In the genomic region with DNA sequence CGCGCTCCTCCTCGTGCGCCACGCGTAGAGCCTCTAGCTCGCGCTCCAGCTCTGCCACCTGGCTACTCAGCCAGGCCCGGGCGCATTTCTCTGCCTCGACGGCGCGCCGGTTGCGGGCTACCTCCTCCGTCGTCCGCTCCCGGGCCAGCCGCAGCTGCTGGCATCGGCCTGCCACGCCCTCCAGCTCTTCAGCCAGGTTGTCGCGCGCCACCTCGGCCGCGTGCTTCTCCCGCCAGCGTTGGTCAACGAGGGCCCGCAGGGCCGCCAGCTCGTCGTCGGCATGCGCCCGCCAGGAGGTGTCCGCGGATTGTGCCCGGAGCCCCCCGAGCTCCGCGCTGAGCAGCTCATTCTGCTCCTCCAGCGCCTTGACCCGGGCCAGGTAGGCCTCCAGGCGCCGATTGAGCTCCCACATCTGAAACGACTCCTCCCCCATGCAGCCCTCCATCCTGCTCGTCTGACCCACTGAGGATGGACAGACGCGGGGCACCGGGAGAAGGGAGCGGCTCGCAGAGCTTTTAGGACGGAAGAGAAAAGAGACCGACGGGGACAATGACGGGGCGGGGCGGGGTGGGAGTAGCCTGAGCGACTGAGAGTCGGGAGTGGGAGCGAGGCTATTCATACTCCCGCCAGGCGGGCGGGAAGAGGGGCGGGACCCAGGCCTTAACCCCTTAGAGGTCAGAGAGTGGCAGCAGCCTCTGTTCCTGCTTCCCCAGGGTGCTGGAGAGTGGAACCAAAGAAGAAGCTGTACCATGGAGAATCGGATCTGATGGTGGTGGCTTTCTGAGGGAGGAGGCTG, we compare ENCODE assay signal across 1 cellular context.
TF ChIP-seq lines count a peak whose summit lies in the region.

A gene with protein sequence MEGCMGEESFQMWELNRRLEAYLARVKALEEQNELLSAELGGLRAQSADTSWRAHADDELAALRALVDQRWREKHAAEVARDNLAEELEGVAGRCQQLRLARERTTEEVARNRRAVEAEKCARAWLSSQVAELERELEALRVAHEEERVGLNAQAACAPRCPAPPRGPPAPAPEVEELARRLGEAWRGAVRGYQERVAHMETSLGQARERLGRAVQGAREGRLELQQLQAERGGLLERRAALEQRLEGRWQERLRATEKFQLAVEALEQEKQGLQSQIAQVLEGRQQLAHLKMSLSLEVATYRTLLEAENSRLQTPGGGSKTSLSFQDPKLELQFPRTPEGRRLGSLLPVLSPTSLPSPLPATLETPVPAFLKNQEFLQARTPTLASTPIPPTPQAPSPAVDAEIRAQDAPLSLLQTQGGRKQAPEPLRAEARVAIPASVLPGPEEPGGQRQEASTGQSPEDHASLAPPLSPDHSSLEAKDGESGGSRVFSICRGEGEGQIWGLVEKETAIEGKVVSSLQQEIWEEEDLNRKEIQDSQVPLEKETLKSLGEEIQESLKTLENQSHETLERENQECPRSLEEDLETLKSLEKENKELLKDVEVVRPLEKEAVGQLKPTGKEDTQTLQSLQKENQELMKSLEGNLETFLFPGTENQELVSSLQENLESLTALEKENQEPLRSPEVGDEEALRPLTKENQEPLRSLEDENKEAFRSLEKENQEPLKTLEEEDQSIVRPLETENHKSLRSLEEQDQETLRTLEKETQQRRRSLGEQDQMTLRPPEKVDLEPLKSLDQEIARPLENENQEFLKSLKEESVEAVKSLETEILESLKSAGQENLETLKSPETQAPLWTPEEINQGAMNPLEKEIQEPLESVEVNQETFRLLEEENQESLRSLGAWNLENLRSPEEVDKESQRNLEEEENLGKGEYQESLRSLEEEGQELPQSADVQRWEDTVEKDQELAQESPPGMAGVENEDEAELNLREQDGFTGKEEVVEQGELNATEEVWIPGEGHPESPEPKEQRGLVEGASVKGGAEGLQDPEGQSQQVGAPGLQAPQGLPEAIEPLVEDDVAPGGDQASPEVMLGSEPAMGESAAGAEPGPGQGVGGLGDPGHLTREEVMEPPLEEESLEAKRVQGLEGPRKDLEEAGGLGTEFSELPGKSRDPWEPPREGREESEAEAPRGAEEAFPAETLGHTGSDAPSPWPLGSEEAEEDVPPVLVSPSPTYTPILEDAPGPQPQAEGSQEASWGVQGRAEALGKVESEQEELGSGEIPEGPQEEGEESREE (N-terminal part only) (minus strand): TSS at position 588 of the 796 bp plus-strand sequence. CDS start 143 bp downstream, at position 445.

TF ChIP-seq in WTC11, 78 proteins besides CTCF, POLR2A, EP300 and RAD21 (continued from another document and continues in another):
- TF ChIP-seq, protein P1, sequence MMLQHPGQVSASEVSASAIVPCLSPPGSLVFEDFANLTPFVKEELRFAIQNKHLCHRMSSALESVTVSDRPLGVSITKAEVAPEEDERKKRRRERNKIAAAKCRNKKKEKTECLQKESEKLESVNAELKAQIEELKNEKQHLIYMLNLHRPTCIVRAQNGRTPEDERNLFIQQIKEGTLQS (CRISPR knock-in tag; conservative IDR thresholded peaks at IDR 0.05): peak; percentile 73
- TF ChIP-seq, protein P2, sequence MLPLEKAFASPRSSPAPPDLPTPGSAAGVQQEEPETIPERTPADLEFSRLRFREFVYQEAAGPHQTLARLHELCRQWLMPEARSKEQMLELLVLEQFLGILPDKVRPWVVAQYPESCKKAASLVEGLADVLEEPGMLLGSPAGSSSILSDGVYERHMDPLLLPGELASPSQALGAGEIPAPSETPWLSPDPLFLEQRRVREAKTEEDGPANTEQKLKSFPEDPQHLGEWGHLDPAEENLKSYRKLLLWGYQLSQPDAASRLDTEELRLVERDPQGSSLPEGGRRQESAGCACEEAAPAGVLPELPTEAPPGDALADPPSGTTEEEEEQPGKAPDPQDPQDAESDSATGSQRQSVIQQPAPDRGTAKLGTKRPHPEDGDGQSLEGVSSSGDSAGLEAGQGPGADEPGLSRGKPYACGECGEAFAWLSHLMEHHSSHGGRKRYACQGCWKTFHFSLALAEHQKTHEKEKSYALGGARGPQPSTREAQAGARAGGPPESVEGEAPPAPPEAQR (CRISPR knock-in tag; IDR thresholded peaks at IDR 0.05): no peak
- no peak for TF ChIP-seq RORB (CRISPR knock-in tag; IDR thresholded peaks at IDR 0.05)
- TF ChIP-seq NFE2L1 (CRISPR knock-in tag; IDR thresholded peaks at IDR 0.05): peak; percentile 88
- peak; percentile 77; the same call in 1 of the 2 replicates for TF ChIP-seq NR2C2 (CRISPR knock-in tag; IDR thresholded peaks at IDR 0.05)
- no peak for TF ChIP-seq ZNF121 (CRISPR knock-in tag; IDR thresholded peaks at IDR 0.05)
- 0 out of 2 replicates have a peak, but pooled peaks have one; percentile 6 for TF ChIP-seq PRRX2 (CRISPR knock-in tag; IDR thresholded peaks at IDR 0.05)
- TF ChIP-seq ZNF263 (CRISPR knock-in tag; IDR thresholded peaks at IDR 0.05; ENCODE audit: low read depth): no peak
- 0 out of 2 replicates have a peak, but pooled peaks have one; percentile 74 for TF ChIP-seq JUN (CRISPR knock-in tag; IDR thresholded peaks at IDR 0.05)
- TF ChIP-seq TEAD4 (CRISPR knock-in tag; IDR thresholded peaks at IDR 0.05): peak; percentile 77; the same call in 1 of the 2 replicates
- TF ChIP-seq, protein P3, sequence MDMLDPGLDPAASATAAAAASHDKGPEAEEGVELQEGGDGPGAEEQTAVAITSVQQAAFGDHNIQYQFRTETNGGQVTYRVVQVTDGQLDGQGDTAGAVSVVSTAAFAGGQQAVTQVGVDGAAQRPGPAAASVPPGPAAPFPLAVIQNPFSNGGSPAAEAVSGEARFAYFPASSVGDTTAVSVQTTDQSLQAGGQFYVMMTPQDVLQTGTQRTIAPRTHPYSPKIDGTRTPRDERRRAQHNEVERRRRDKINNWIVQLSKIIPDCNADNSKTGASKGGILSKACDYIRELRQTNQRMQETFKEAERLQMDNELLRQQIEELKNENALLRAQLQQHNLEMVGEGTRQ (CRISPR knock-in tag; IDR thresholded peaks at IDR 0.05): no peak; the same call in 1 of the 2 replicates
- no peak; the same call in 1 of the 2 replicates for TF ChIP-seq ZNF317 (CRISPR knock-in tag; IDR thresholded peaks at IDR 0.05; ENCODE audit: borderline replicate concordance, low read depth)
- TF ChIP-seq TCF7 (CRISPR knock-in tag; IDR thresholded peaks at IDR 0.05; ENCODE audit: low read depth): peak; percentile 84
- peak; percentile 83 for TF ChIP-seq ZNF219 (CRISPR knock-in tag; IDR thresholded peaks at IDR 0.05; ENCODE audit: borderline replicate concordance)
- TF ChIP-seq, protein P4, sequence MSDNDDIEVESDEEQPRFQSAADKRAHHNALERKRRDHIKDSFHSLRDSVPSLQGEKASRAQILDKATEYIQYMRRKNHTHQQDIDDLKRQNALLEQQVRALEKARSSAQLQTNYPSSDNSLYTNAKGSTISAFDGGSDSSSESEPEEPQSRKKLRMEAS (CRISPR knock-in tag; IDR thresholded peaks at IDR 0.05): peak; percentile 90; the same call in 1 of the 2 replicates
- peak; percentile 46 for TF ChIP-seq NFYB (CRISPR knock-in tag; conservative IDR thresholded peaks at IDR 0.05; ENCODE audit: low read depth)
- TF ChIP-seq SMAD4 (CRISPR knock-in tag; IDR thresholded peaks at IDR 0.05): peak; percentile 75; the same call in 1 of the 2 replicates
- TF ChIP-seq NR1H2 (CRISPR knock-in tag; IDR thresholded peaks at IDR 0.05): peak; percentile 89
- TF ChIP-seq, protein P5, sequence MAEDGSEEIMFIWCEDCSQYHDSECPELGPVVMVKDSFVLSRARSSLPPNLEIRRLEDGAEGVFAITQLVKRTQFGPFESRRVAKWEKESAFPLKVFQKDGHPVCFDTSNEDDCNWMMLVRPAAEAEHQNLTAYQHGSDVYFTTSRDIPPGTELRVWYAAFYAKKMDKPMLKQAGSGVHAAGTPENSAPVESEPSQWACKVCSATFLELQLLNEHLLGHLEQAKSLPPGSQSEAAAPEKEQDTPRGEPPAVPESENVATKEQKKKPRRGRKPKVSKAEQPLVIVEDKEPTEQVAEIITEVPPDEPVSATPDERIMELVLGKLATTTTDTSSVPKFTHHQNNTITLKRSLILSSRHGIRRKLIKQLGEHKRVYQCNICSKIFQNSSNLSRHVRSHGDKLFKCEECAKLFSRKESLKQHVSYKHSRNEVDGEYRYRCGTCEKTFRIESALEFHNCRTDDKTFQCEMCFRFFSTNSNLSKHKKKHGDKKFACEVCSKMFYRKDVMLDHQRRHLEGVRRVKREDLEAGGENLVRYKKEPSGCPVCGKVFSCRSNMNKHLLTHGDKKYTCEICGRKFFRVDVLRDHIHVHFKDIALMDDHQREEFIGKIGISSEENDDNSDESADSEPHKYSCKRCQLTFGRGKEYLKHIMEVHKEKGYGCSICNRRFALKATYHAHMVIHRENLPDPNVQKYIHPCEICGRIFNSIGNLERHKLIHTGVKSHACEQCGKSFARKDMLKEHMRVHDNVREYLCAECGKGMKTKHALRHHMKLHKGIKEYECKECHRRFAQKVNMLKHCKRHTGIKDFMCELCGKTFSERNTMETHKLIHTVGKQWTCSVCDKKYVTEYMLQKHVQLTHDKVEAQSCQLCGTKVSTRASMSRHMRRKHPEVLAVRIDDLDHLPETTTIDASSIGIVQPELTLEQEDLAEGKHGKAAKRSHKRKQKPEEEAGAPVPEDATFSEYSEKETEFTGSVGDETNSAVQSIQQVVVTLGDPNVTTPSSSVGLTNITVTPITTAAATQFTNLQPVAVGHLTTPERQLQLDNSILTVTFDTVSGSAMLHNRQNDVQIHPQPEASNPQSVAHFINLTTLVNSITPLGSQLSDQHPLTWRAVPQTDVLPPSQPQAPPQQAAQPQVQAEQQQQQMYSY (CRISPR knock-in tag; IDR thresholded peaks at IDR 0.05): 0 out of 2 replicates have a peak, but pooled peaks have one; percentile 14
- TF ChIP-seq, protein P6, sequence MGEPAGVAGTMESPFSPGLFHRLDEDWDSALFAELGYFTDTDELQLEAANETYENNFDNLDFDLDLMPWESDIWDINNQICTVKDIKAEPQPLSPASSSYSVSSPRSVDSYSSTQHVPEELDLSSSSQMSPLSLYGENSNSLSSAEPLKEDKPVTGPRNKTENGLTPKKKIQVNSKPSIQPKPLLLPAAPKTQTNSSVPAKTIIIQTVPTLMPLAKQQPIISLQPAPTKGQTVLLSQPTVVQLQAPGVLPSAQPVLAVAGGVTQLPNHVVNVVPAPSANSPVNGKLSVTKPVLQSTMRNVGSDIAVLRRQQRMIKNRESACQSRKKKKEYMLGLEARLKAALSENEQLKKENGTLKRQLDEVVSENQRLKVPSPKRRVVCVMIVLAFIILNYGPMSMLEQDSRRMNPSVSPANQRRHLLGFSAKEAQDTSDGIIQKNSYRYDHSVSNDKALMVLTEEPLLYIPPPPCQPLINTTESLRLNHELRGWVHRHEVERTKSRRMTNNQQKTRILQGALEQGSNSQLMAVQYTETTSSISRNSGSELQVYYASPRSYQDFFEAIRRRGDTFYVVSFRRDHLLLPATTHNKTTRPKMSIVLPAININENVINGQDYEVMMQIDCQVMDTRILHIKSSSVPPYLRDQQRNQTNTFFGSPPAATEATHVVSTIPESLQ (CRISPR knock-in tag; IDR thresholded peaks at IDR 0.05): no peak
- TF ChIP-seq CREB1 (CRISPR knock-in tag; IDR thresholded peaks at IDR 0.05): no peak; the same call in 1 of the 2 replicates
- TF ChIP-seq, protein P7, sequence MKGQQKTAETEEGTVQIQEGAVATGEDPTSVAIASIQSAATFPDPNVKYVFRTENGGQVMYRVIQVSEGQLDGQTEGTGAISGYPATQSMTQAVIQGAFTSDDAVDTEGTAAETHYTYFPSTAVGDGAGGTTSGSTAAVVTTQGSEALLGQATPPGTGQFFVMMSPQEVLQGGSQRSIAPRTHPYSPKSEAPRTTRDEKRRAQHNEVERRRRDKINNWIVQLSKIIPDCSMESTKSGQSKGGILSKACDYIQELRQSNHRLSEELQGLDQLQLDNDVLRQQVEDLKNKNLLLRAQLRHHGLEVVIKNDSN (CRISPR knock-in tag; IDR thresholded peaks at IDR 0.05): peak; percentile 58; the same call in 1 of the 2 replicates
- TF ChIP-seq FOXP1 (CRISPR knock-in tag; IDR thresholded peaks at IDR 0.05; ENCODE audit: borderline replicate concordance): peak; percentile 98
- TF ChIP-seq ZNF423 (CRISPR knock-in tag; IDR thresholded peaks at IDR 0.05): 0 out of 2 replicates have a peak, but pooled peaks have one; percentile 14
- TF ChIP-seq, protein P8, sequence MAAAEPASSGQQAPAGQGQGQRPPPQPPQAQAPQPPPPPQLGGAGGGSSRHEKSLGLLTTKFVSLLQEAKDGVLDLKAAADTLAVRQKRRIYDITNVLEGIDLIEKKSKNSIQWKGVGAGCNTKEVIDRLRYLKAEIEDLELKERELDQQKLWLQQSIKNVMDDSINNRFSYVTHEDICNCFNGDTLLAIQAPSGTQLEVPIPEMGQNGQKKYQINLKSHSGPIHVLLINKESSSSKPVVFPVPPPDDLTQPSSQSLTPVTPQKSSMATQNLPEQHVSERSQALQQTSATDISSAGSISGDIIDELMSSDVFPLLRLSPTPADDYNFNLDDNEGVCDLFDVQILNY (CRISPR knock-in tag; IDR thresholded peaks at IDR 0.05): peak; percentile 65; the same call in 1 of the 2 replicates
- TF ChIP-seq, protein P9, sequence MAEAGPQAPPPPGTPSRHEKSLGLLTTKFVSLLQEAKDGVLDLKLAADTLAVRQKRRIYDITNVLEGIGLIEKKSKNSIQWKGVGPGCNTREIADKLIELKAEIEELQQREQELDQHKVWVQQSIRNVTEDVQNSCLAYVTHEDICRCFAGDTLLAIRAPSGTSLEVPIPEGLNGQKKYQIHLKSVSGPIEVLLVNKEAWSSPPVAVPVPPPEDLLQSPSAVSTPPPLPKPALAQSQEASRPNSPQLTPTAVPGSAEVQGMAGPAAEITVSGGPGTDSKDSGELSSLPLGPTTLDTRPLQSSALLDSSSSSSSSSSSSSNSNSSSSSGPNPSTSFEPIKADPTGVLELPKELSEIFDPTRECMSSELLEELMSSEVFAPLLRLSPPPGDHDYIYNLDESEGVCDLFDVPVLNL (CRISPR knock-in tag; IDR thresholded peaks at IDR 0.05; ENCODE audit: borderline replicate concordance, low read depth): peak; percentile 81; the same call in 1 of the 2 replicates
- no peak for TF ChIP-seq SOX15 (CRISPR knock-in tag; IDR thresholded peaks at IDR 0.05)
- TF ChIP-seq, protein P10, sequence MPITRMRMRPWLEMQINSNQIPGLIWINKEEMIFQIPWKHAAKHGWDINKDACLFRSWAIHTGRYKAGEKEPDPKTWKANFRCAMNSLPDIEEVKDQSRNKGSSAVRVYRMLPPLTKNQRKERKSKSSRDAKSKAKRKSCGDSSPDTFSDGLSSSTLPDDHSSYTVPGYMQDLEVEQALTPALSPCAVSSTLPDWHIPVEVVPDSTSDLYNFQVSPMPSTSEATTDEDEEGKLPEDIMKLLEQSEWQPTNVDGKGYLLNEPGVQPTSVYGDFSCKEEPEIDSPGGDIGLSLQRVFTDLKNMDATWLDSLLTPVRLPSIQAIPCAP (CRISPR knock-in tag; IDR thresholded peaks at IDR 0.05): peak; percentile 38; the same call in 1 of the 2 replicates
- TF ChIP-seq MXD4 (CRISPR knock-in tag; IDR thresholded peaks at IDR 0.05; ENCODE audit: borderline replicate concordance): no peak
